19 cellular contexts compared by ENCODE assay signal in genomic region chr22:31881867-31882266, GRCh38.
"Had no signal": no experiment of that assay in that cellular context is flagged by ENCODE, and none has a peak within 500 bp of the region (broad histone marks: within the 10 kb centered on the region; RNA-seq: fewer than 3 reads in every experiment).

No MANE protein-coding gene starts in this region.

- H3K36me3 ChIP-seq: neural progenitor cell, uterus had no signal

- H3K27me3 ChIP-seq: neural progenitor cell, sigmoid colon, spleen, testis, tibial artery, upper lobe of right lung, uterus had no signal

- H3K27ac ChIP-seq: neural progenitor cell, psoas muscle, sigmoid colon, spleen, testis, tibial artery, upper lobe of right lung, uterus had no signal

- ATAC-seq: left cardiac atrium; left ventricle myocardium superior; natural killer cell treated with Interleukin-12 subunit alpha and Interleukin-12 subunit beta and Interleukin-15 and Interleukin-18, amount 100 ng/mL, for 72 hours; psoas muscle; right cardiac atrium; upper lobe of right lung had no signal

- H3K9me3 ChIP-seq: psoas muscle, sigmoid colon, spleen, testis, tibial artery, upper lobe of right lung, uterus had no signal

- FAIRE-seq: frontal cortex had no signal

- H3K4me1 ChIP-seq: neural progenitor cell, psoas muscle, sigmoid colon, spleen, testis, tibial artery, upper lobe of right lung, uterus had no signal

- DNase-seq: cortex of kidney; effector CD4-positive, alpha-beta T cell; left cardiac atrium; left ventricle myocardium superior; naive B cell; psoas muscle; right cardiac atrium; sigmoid colon; spleen; stimulated activated naive CD4-positive, alpha-beta T cell treated with Interleukin-2 at 50 U/mL for 16 hours; substantia nigra; testis; upper lobe of right lung; uterus had no signal

- H3K4me3 ChIP-seq: lung, neural progenitor cell, psoas muscle, sigmoid colon, spleen, testis, tibial artery, upper lobe of right lung, uterus had no signal
